1 cellular context compared by ENCODE assay signal in the genomic region with DNA sequence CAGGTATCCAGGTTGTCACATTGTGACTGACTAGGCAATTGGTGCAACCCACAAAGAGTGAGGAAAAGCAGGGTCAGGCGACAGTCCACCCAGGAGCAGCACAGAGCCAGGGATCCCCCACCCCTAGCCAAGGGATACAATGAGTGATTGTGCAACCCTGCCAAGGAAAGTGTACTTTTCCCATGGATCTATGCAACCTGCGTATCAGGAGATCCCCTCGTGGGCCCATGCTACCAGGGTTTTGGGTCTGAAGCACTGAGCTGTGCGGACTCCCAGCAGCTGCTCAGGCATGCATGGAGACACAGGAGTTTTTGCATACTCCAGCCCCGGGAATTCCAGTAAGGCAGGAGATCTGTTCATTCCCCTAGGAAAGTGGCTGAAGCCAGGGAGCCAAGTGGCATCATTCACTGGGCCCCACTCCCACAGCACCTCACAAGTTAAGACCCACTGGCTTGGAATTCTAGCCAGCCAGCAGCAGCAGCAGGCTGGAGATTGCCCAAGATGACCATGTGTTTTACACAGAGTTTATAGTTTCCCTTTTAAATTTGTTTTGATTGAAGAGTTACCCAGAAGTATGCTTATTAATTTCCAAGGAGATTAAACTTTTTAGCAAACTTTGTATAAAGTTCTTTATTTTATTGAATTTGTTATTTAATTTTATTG.
A peak's percentile ranks its signal among the peaks of the same experiment; 100 is the strongest.
TF ChIP-seq lines count a peak whose summit lies in the region.

No MANE protein-coding gene starts in this region.

TF ChIP-seq in HepG2, 621 proteins besides CTCF, POLR2A, EP300 and RAD21 (continued from another document and continues in another):
- no peak for TF ChIP-seq POLR2AphosphoS2 (IDR thresholded peaks at IDR 0.05; ENCODE audit: low read depth, low read length)
- TF ChIP-seq, protein P1, sequence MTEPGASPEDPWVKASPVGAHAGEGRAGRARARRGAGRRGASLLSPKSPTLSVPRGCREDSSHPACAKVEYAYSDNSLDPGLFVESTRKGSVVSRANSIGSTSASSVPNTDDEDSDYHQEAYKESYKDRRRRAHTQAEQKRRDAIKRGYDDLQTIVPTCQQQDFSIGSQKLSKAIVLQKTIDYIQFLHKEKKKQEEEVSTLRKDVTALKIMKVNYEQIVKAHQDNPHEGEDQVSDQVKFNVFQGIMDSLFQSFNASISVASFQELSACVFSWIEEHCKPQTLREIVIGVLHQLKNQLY (CRISPR knock-in tag; IDR thresholded peaks at IDR 0.05) = peak; percentile 67; the same call in 1 of the 2 replicates
- TF ChIP-seq SOX13 (IDR thresholded peaks at IDR 0.05) = no peak
- peak in 1 of 2 experiments; percentile 41; a peak in 1 of 4 replicates for TF ChIP-seq SOX13 (CRISPR knock-in tag; conservative IDR thresholded peaks at IDR 0.05 in 1 of 2, IDR thresholded peaks at IDR 0.05 in 1 of 2)
- TF ChIP-seq BCL6 (CRISPR knock-in tag; IDR thresholded peaks at IDR 0.05) = 0 out of 2 replicates have a peak, but pooled peaks have one; percentile 12
- peak; percentile 48; the same call in 1 of the 2 replicates for TF ChIP-seq SALL1 (CRISPR knock-in tag; IDR thresholded peaks at IDR 0.05)
- TF ChIP-seq ZNF143 (CRISPR knock-in tag; IDR thresholded peaks at IDR 0.05) = peak; percentile 51; the same call in 1 of the 2 replicates
- peak; percentile 81 for TF ChIP-seq POGZ (CRISPR knock-in tag; IDR thresholded peaks at IDR 0.05)
- TF ChIP-seq HNF4A (CRISPR knock-in tag; IDR thresholded peaks at IDR 0.05) = 0 out of 2 replicates have a peak, but pooled peaks have one; percentile 2
- TF ChIP-seq, protein P2, sequence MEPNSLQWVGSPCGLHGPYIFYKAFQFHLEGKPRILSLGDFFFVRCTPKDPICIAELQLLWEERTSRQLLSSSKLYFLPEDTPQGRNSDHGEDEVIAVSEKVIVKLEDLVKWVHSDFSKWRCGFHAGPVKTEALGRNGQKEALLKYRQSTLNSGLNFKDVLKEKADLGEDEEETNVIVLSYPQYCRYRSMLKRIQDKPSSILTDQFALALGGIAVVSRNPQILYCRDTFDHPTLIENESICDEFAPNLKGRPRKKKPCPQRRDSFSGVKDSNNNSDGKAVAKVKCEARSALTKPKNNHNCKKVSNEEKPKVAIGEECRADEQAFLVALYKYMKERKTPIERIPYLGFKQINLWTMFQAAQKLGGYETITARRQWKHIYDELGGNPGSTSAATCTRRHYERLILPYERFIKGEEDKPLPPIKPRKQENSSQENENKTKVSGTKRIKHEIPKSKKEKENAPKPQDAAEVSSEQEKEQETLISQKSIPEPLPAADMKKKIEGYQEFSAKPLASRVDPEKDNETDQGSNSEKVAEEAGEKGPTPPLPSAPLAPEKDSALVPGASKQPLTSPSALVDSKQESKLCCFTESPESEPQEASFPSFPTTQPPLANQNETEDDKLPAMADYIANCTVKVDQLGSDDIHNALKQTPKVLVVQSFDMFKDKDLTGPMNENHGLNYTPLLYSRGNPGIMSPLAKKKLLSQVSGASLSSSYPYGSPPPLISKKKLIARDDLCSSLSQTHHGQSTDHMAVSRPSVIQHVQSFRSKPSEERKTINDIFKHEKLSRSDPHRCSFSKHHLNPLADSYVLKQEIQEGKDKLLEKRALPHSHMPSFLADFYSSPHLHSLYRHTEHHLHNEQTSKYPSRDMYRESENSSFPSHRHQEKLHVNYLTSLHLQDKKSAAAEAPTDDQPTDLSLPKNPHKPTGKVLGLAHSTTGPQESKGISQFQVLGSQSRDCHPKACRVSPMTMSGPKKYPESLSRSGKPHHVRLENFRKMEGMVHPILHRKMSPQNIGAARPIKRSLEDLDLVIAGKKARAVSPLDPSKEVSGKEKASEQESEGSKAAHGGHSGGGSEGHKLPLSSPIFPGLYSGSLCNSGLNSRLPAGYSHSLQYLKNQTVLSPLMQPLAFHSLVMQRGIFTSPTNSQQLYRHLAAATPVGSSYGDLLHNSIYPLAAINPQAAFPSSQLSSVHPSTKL (CRISPR knock-in tag; IDR thresholded peaks at IDR 0.05) = peak; percentile 28; the same call in 1 of the 2 replicates
- TF ChIP-seq SNRNP70 (IDR thresholded peaks at IDR 0.05; ENCODE audit: low read depth, low read length) = no peak
- no peak for TF ChIP-seq TEAD2 (CRISPR knock-in tag; IDR thresholded peaks at IDR 0.05)
- TF ChIP-seq, protein P3, sequence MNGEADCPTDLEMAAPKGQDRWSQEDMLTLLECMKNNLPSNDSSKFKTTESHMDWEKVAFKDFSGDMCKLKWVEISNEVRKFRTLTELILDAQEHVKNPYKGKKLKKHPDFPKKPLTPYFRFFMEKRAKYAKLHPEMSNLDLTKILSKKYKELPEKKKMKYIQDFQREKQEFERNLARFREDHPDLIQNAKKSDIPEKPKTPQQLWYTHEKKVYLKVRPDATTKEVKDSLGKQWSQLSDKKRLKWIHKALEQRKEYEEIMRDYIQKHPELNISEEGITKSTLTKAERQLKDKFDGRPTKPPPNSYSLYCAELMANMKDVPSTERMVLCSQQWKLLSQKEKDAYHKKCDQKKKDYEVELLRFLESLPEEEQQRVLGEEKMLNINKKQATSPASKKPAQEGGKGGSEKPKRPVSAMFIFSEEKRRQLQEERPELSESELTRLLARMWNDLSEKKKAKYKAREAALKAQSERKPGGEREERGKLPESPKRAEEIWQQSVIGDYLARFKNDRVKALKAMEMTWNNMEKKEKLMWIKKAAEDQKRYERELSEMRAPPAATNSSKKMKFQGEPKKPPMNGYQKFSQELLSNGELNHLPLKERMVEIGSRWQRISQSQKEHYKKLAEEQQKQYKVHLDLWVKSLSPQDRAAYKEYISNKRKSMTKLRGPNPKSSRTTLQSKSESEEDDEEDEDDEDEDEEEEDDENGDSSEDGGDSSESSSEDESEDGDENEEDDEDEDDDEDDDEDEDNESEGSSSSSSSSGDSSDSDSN (CRISPR knock-in tag; IDR thresholded peaks at IDR 0.05) = peak; percentile 25; the same call in 1 of the 2 replicates
- TF ChIP-seq SOX5 (CRISPR knock-in tag; IDR thresholded peaks at IDR 0.05; ENCODE audit: borderline replicate concordance) = peak; percentile 36; the same call in 1 of the 2 replicates
- TF ChIP-seq GATAD2A (CRISPR knock-in tag; IDR thresholded peaks at IDR 0.05) = 0 out of 2 replicates have a peak, but pooled peaks have one; percentile 23
- TF ChIP-seq, protein P4, sequence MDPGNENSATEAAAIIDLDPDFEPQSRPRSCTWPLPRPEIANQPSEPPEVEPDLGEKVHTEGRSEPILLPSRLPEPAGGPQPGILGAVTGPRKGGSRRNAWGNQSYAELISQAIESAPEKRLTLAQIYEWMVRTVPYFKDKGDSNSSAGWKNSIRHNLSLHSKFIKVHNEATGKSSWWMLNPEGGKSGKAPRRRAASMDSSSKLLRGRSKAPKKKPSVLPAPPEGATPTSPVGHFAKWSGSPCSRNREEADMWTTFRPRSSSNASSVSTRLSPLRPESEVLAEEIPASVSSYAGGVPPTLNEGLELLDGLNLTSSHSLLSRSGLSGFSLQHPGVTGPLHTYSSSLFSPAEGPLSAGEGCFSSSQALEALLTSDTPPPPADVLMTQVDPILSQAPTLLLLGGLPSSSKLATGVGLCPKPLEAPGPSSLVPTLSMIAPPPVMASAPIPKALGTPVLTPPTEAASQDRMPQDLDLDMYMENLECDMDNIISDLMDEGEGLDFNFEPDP (CRISPR knock-in tag; conservative IDR thresholded peaks at IDR 0.05) = 0 out of 2 replicates have a peak, but pooled peaks have one; percentile 32
- TF ChIP-seq, protein P5, sequence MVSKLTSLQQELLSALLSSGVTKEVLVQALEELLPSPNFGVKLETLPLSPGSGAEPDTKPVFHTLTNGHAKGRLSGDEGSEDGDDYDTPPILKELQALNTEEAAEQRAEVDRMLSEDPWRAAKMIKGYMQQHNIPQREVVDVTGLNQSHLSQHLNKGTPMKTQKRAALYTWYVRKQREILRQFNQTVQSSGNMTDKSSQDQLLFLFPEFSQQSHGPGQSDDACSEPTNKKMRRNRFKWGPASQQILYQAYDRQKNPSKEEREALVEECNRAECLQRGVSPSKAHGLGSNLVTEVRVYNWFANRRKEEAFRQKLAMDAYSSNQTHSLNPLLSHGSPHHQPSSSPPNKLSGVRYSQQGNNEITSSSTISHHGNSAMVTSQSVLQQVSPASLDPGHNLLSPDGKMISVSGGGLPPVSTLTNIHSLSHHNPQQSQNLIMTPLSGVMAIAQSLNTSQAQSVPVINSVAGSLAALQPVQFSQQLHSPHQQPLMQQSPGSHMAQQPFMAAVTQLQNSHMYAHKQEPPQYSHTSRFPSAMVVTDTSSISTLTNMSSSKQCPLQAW (CRISPR knock-in tag; IDR thresholded peaks at IDR 0.05) = 0 out of 2 replicates have a peak, but pooled peaks have one; percentile 29
- peak; percentile 12; the same call in 1 of the 2 replicates for TF ChIP-seq SAP130 (CRISPR knock-in tag; IDR thresholded peaks at IDR 0.05; ENCODE audit: low read depth)
- TF ChIP-seq SOX6 (IDR thresholded peaks at IDR 0.05) = no peak
- peak; percentile 61 for TF ChIP-seq SOX6 (CRISPR knock-in tag; IDR thresholded peaks at IDR 0.05)
- no peak for TF ChIP-seq SP4 (CRISPR knock-in tag; IDR thresholded peaks at IDR 0.05)
- TF ChIP-seq, protein P6, sequence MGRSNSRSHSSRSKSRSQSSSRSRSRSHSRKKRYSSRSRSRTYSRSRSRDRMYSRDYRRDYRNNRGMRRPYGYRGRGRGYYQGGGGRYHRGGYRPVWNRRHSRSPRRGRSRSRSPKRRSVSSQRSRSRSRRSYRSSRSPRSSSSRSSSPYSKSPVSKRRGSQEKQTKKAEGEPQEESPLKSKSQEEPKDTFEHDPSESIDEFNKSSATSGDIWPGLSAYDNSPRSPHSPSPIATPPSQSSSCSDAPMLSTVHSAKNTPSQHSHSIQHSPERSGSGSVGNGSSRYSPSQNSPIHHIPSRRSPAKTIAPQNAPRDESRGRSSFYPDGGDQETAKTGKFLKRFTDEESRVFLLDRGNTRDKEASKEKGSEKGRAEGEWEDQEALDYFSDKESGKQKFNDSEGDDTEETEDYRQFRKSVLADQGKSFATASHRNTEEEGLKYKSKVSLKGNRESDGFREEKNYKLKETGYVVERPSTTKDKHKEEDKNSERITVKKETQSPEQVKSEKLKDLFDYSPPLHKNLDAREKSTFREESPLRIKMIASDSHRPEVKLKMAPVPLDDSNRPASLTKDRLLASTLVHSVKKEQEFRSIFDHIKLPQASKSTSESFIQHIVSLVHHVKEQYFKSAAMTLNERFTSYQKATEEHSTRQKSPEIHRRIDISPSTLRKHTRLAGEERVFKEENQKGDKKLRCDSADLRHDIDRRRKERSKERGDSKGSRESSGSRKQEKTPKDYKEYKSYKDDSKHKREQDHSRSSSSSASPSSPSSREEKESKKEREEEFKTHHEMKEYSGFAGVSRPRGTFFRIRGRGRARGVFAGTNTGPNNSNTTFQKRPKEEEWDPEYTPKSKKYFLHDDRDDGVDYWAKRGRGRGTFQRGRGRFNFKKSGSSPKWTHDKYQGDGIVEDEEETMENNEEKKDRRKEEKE (IDR thresholded peaks at IDR 0.05) = no peak
- peak; percentile 68 for TF ChIP-seq ZMYM4 (CRISPR knock-in tag; IDR thresholded peaks at IDR 0.05)
- TF ChIP-seq ZNF549 (CRISPR knock-in tag; IDR thresholded peaks at IDR 0.05) = no peak
- peak; percentile 99 for TF ChIP-seq ZNF552 (CRISPR knock-in tag; IDR thresholded peaks at IDR 0.05; ENCODE audit: borderline replicate concordance)
- TF ChIP-seq ZBTB38 (CRISPR knock-in tag; IDR thresholded peaks at IDR 0.05) = peak; percentile 80; the same call in 1 of the 2 replicates
- peak; percentile 55; the same call in 1 of the 2 replicates for TF ChIP-seq ZNF331 (CRISPR knock-in tag; IDR thresholded peaks at IDR 0.05)
- TF ChIP-seq, protein P7, sequence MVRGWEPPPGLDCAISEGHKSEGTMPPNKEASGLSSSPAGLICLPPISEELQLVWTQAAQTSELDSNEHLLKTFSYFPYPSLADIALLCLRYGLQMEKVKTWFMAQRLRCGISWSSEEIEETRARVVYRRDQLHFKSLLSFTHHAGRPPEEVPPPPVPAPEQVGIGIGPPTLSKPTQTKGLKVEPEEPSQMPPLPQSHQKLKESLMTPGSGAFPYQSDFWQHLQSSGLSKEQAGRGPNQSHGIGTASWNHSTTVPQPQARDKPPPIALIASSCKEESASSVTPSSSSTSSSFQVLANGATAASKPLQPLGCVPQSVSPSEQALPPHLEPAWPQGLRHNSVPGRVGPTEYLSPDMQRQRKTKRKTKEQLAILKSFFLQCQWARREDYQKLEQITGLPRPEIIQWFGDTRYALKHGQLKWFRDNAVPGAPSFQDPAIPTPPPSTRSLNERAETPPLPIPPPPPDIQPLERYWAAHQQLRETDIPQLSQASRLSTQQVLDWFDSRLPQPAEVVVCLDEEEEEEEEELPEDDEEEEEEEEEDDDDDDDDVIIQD (CRISPR knock-in tag; IDR thresholded peaks at IDR 0.05; ENCODE audit: low read depth) = 0 out of 2 replicates have a peak, but pooled peaks have one; percentile 43
- TF ChIP-seq ZNF644 (CRISPR knock-in tag; IDR thresholded peaks at IDR 0.05; ENCODE audit: low read depth) = 0 out of 2 replicates have a peak, but pooled peaks have one; percentile 36
- peak; percentile 41; the same call in 1 of the 2 replicates for TF ChIP-seq ZNF292 (CRISPR knock-in tag; IDR thresholded peaks at IDR 0.05; ENCODE audit: borderline replicate concordance, low read depth)
- peak; percentile 89 for TF ChIP-seq CEBPG (CRISPR knock-in tag; IDR thresholded peaks at IDR 0.05)
- TF ChIP-seq ZNF629 (CRISPR knock-in tag; conservative IDR thresholded peaks at IDR 0.05) = peak; percentile 40; the same call in 1 of the 2 replicates
- TF ChIP-seq, protein P8, sequence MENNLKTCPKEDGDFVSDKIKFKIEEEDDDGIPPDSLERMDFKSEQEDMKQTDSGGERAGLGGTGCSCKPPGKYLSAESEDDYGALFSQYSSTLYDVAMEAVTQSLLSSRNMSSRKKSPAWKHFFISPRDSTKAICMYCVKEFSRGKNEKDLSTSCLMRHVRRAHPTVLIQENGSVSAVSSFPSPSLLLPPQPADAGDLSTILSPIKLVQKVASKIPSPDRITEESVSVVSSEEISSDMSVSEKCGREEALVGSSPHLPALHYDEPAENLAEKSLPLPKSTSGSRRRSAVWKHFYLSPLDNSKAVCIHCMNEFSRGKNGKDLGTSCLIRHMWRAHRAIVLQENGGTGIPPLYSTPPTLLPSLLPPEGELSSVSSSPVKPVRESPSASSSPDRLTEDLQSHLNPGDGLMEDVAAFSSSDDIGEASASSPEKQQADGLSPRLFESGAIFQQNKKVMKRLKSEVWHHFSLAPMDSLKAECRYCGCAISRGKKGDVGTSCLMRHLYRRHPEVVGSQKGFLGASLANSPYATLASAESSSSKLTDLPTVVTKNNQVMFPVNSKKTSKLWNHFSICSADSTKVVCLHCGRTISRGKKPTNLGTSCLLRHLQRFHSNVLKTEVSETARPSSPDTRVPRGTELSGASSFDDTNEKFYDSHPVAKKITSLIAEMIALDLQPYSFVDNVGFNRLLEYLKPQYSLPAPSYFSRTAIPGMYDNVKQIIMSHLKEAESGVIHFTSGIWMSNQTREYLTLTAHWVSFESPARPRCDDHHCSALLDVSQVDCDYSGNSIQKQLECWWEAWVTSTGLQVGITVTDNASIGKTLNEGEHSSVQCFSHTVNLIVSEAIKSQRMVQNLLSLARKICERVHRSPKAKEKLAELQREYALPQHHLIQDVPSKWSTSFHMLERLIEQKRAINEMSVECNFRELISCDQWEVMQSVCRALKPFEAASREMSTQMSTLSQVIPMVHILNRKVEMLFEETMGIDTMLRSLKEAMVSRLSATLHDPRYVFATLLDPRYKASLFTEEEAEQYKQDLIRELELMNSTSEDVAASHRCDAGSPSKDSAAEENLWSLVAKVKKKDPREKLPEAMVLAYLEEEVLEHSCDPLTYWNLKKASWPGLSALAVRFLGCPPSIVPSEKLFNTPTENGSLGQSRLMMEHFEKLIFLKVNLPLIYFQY (CRISPR knock-in tag; IDR thresholded peaks at IDR 0.05; ENCODE audit: borderline replicate concordance) = 0 out of 2 replicates have a peak, but pooled peaks have one; percentile 30
- TF ChIP-seq ELF4 (CRISPR knock-in tag; IDR thresholded peaks at IDR 0.05; ENCODE audit: borderline replicate concordance) = no peak
